Comparison of ENCODE assay signal across 8 cellular contexts in the genomic region with DNA sequence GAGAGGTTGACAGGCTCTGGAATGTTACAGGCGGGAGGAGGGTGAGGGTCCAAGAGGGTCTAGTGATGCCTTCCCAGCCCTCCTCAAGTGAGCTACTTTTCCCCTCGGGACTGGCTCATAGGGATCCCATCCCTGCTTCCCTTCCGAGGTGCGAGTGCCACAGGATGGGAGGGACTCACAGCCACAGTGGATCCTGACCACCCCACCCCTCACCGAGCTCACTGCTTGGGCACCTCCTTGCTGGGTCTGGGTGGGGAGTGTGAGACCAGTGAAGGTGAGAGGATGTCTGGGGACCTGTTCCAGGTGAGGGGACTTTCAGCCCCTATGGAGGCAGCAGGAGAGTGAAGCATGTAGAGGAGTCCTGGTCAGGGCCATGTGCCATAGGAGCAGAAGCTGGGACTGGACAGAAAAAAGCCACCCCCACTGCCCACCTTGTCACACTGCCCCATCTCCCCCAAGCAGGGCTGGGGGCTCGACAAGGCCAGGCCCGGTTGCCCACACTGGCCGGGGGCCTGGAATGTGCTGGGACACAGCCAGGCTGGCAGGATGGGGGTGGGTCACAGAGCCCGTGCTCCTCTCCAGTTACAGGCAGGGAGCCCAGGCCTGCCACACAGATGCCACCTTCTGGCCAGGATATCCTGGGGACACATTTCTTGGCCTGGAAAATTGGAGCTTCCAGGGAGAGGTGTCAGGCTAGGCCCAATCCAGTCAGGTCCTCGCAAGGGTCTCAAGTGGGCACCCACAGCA. TPM values are rescaled to one million over a fixed set of nuclear protein-coding genes. Genes with fewer than 3 reads are reported as not detected.
DNase-seq lines count a peak whose midpoint lies in the region; ATAC-seq and TF ChIP-seq lines count a peak whose summit lies in the region.

No MANE protein-coding gene starts in this region.

- H3K27me3 Mint-ChIP-seq in activated naive CD4-positive, alpha-beta T cell treated with anti-CD3 and anti-CD28 coated beads, Interleukin-2, amount 10 ng/mL, durations not matched to agents 7 days and 5 days = peaks cover 52% of the 10 kb centered on the region
- no peaks in the 10 kb centered on the region for H3K27me3 Mint-ChIP-seq in naive B cell

- H3K27ac Mint-ChIP-seq in activated naive CD4-positive, alpha-beta T cell treated with anti-CD3 and anti-CD28 coated beads, Interleukin-2, amount 10 ng/mL, durations not matched to agents 7 days and 5 days = peak overlapping the region; percentile 67
- peak overlapping the region in 1 of 6 donors; percentile 56 for H3K27ac Mint-ChIP-seq in naive B cell

- H3K36me3 Mint-ChIP-seq in activated naive CD4-positive, alpha-beta T cell treated with anti-CD3 and anti-CD28 coated beads, Interleukin-2, amount 10 ng/mL, durations not matched to agents 7 days and 5 days = no peaks in the 10 kb centered on the region
- no peaks in the 10 kb centered on the region for H3K36me3 Mint-ChIP-seq in naive B cell

- TF ChIP-seq CTCF in GM20000 (IDR thresholded peaks at IDR 0.05; ENCODE audit: extremely low read depth, missing control alignments) (no peak), GM13977 (IDR thresholded peaks at IDR 0.05; ENCODE audit: extremely low read depth, insufficient read depth, missing control alignments) (no peak)

- peaks cover 30% of the 10 kb centered on the region for H3K4me1 Mint-ChIP-seq in activated naive CD4-positive, alpha-beta T cell treated with anti-CD3 and anti-CD28 coated beads, Interleukin-2, amount 10 ng/mL, durations not matched to agents 7 days and 5 days
- H3K4me1 Mint-ChIP-seq in naive B cell = peaks cover 15 to 20% (median 16%) of the 10 kb centered on the region in 3 donors

- DNase-seq in activated naive CD4-positive, alpha-beta T cell treated with anti-CD3 and anti-CD28 coated beads, Interleukin-2, amount 10 ng/mL, durations not matched to agents 7 days and 5 days = no peak
- DNase-seq in activated naive CD4-positive, alpha-beta T cell treated with Interleukin-2 at 50 U/mL for 16 hours = no peak
- DNase-seq in SK-N-DZ (ENCODE audit: low spot score) (peak; percentile 45), epithelial cell of prostate (ENCODE audit: low read depth, low spot score) (no peak), naive B cell (no peak), GM20000 (ENCODE audit: low spot score) (no peak), GM13977 (ENCODE audit: low spot score) (no peak)

- CTCF ChIA-PET in activated naive CD4-positive, alpha-beta T cell treated with anti-CD3 and anti-CD28 coated beads, Interleukin-2, amount 10 ng/mL, durations not matched to agents 7 days and 5 days (lab: Charles Lee) = interaction anchor here (0.7 to 6.3 kb wide), 8 partner anchors 7 to 68 kb away, joined by 3 to 33 read pairs (median 6); partner anchors contain the start of genes SOAT2 and SPRYD3

- in situ Hi-C loops in GM13977 (cut with MboI; ENCODE audit: low pct_unique_long_range_greater_than_20kb, low sequenced_read_pairs, unreplicated experiment) = no loop called here

- H3K4me3 Mint-ChIP-seq in activated naive CD4-positive, alpha-beta T cell treated with anti-CD3 and anti-CD28 coated beads, Interleukin-2, amount 10 ng/mL, durations not matched to agents 7 days and 5 days = peak overlapping the region; percentile 58
- peak overlapping the region; percentile 29 to 92 (median 72) for H3K4me3 Mint-ChIP-seq in naive B cell

- H3K9me3 Mint-ChIP-seq in activated naive CD4-positive, alpha-beta T cell treated with anti-CD3 and anti-CD28 coated beads, Interleukin-2, amount 10 ng/mL, durations not matched to agents 7 days and 5 days = no peaks in the 10 kb centered on the region
- H3K9me3 Mint-ChIP-seq in naive B cell = no peaks in the 10 kb centered on the region

- ATAC-seq in naive B cell (ENCODE audit: low read depth in 2 of 2) (no peak), GM19395 (IDR thresholded peaks at IDR 0.05; ENCODE audit: unreplicated experiment) (no peak)

- H3K27ac ChIP-seq in epithelial cell of prostate = peak overlapping the region; percentile 88

RNA-seq across cellular contexts. Expression of gene TNS2, which starts 1.7 kb away (rescaled TPM):
- 0.68 and 0.81 TPM in 2 replicates for polyA plus RNA-seq in SK-N-DZ (2014; cell fraction: cytosol; rRNA removed)
- polyA plus RNA-seq in SK-N-DZ (2014; cell fraction: nucleus; rRNA removed) = 0.75 and 1.2 TPM in 2 replicates
- under 1 TPM in 5 of 6 donors, not detected in 1; 0.05 to 0.91 (median 0.47) TPM for polyA plus RNA-seq in naive B cell (ENCODE audit: low read depth in 6 of 6)

RNA-seq across cellular contexts. Expression of gene SPRYD3, which starts 31.0 kb away (rescaled TPM):
- polyA plus RNA-seq in SK-N-DZ (2014; cell fraction: cytosol; rRNA removed) = 2.0 and 2.7 TPM in 2 replicates
- 4.9 and 5.4 TPM in 2 replicates for polyA plus RNA-seq in SK-N-DZ (2014; cell fraction: nucleus; rRNA removed)
- polyA plus RNA-seq in naive B cell (ENCODE audit: low read depth in 6 of 6) = 10 to 100 TPM; 12.8 to 31.1 (median 23.2) TPM

RNA-seq across cellular contexts. Expression of gene EIF4B, which starts 42.0 kb away (rescaled TPM):
- polyA plus RNA-seq in SK-N-DZ (2014; cell fraction: cytosol; rRNA removed) = 453 and 511 TPM in 2 replicates
- 216 and 276 TPM in 2 replicates for polyA plus RNA-seq in SK-N-DZ (2014; cell fraction: nucleus; rRNA removed)
- 100 to 1,000 TPM in 2 of 6 donors, 10 to 100 TPM in 4; 69.1 to 104 (median 87.0) TPM for polyA plus RNA-seq in naive B cell (ENCODE audit: low read depth in 6 of 6)

RNA-seq across cellular contexts. Expression of gene IGFBP6, which starts 49.3 kb away (rescaled TPM):
- polyA plus RNA-seq in SK-N-DZ (2014; cell fraction: cytosol; rRNA removed) = not detected in 2 replicates
- polyA plus RNA-seq in SK-N-DZ (2014; cell fraction: nucleus; rRNA removed) = not detected in 2 replicates
- not detected for polyA plus RNA-seq in naive B cell (ENCODE audit: low read depth in 6 of 6)

RNA-seq across cellular contexts. Expression of gene SOAT2, which starts 55.1 kb away (rescaled TPM):
- polyA plus RNA-seq in SK-N-DZ (2014; cell fraction: cytosol; rRNA removed) = not detected in 2 replicates
- not detected in 2 replicates for polyA plus RNA-seq in SK-N-DZ (2014; cell fraction: nucleus; rRNA removed)
- not detected for polyA plus RNA-seq in naive B cell (ENCODE audit: low read depth in 6 of 6)
